In genomic region chr9:111525056-111525977, GRCh38 we compare ENCODE assay signal across 8 cellular contexts. TPM values are rescaled to one million over a fixed set of nuclear protein-coding genes. Genes with fewer than 3 reads are reported as not detected.
A peak's percentile ranks its signal among the peaks of the same experiment; 100 is the strongest.
DNase-seq lines count a peak whose midpoint lies in the region; ATAC-seq and TF ChIP-seq lines count a peak whose summit lies in the region.

Gene ZNF483, plus strand, starts transcription at chr9:111525179. Its CDS starts 2,217 bp downstream, at chr9:111527396.

- H3K27me3 Mint-ChIP-seq in natural killer cell (ENCODE audit: low read depth in 2 of 2), result peaks cover 0 to 22% of the 10 kb centered on the region in 2 donors

- intact Hi-C loops in natural killer cell (cut with micrococcal nuclease), result no loop called here

- DNase-seq in DMS53 treated with DMSO at 0.1 percent for 48 hours (lab: John Stamatoyannopoulos, UW; ENCODE audit: unreplicated experiment) (peak; percentile 73), HK-2 (ENCODE audit: unreplicated experiment) (peak; percentile 74), RPMI7951 (ENCODE audit: low read depth) (peak; percentile 71), fibroblast of villous mesenchyme (ENCODE audit: low read depth) (peak; percentile 75), natural killer cell (peak; percentile 42)
- peak in 3 of 4 experiments; percentile 32 to 65 (median 38) for DNase-seq in activated naive CD4-positive, alpha-beta T cell (lab: John Stamatoyannopoulos, UW)
- DNase-seq in stimulated activated CD8-positive, alpha-beta memory T cell treated with anti-CD3 and anti-CD28 coated beads, Interleukin-7, amount 100 ng/mL, for 4 hours (ENCODE audit: low read depth in 2 of 2), result peak; percentile 65 to 66

- ATAC-seq in natural killer cell (peak; percentile 76 to 84 (median 82)), GM21381 (IDR thresholded peaks at IDR 0.05; ENCODE audit: unreplicated experiment) (no peak)

- H3K4me3 Mint-ChIP-seq in natural killer cell, result peak within 1 kb of the TSS; percentile 90

- peak within 1 kb of the TSS; percentile 89 for H3K4me3 ChIP-seq in fibroblast of villous mesenchyme (ENCODE audit: low read depth, low read length)

- no peak for TF ChIP-seq CTCF in fibroblast of villous mesenchyme (IDR thresholded peaks at IDR 0.05; ENCODE audit: insufficient read depth, low read depth, low read length)
- no peak for TF ChIP-seq CTCF in natural killer cell (IDR thresholded peaks at IDR 0.05)

- H3K4me1 Mint-ChIP-seq in natural killer cell, result peaks cover 16 to 20% of the 10 kb centered on the region in 2 donors

- no peaks in the 10 kb centered on the region for H3K9me3 Mint-ChIP-seq in natural killer cell

- no peaks in the 10 kb centered on the region for H3K36me3 Mint-ChIP-seq in natural killer cell

- H3K27ac Mint-ChIP-seq in natural killer cell, result peak within 1 kb of the TSS; percentile 81 to 90

RNA-seq across cellular contexts. Expression of gene ZNF483, which starts in this region (rescaled TPM):
- total RNA-seq in RPMI7951 (2014; rRNA removed; shearing (Covaris generic)), result 0.96 and 0.98 TPM in 2 replicates
- total RNA-seq in fibroblast of villous mesenchyme (2.6 and 5.6 TPM in 2 replicates), natural killer cell (1 to 10 TPM; 5.7 to 7.4 (median 5.8) TPM)

Comparison
In these comparisons a context has a peak if more than half of its experiments do, and no peak if none do; other contexts are left out.
1. Peak in DNase-seq in RPMI7951; RNA of the gene not detected or under 1 TPM.